21 cellular contexts compared by ENCODE assay signal in the genomic region with DNA sequence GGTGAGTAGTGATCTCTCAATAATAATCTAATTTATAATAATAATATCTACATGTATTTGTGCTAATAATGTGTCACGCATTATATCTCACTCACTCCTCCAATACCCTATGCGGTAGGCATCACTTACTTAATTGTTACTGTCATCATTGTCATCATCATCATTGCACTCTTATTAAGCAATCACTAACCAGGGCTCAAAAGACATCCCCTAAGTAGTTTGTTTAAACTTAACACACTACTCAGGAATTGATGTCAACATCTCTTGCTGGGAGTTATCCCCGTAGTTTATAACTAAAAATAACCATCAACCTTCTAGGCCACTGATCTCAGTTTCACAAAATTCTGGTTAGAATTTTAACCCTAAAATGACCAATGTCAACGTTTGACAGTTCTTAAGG. TPM values are rescaled to one million over a fixed set of nuclear protein-coding genes. Genes with fewer than 3 reads are reported as not detected.
DNase-seq lines count a peak whose midpoint lies in the region; ATAC-seq and TF ChIP-seq lines count a peak whose summit lies in the region.
"Had no signal": no experiment of that assay in that cellular context is flagged by ENCODE, and none has a peak within 500 bp of the region (broad histone marks: within the 10 kb centered on the region; RNA-seq: fewer than 3 reads in every experiment).

No MANE protein-coding gene starts in this region.

- ATAC-seq in CD4-positive, CD25-positive, alpha-beta regulatory T cell (ENCODE audit: low read depth in 2 of 2): no peak
- ATAC-seq in natural killer cell: peak in 1 of 3 donors; percentile 23
- ATAC-seq: heart left ventricle had no signal

- peak overlapping the region; percentile 9 for H3K4me3 ChIP-seq in CD4-positive, CD25-positive, alpha-beta regulatory T cell (ENCODE audit: low read depth, low read length)
- H3K4me3 ChIP-seq: adrenal gland, colonic mucosa, HAP-1, heart left ventricle had no signal

- no peaks in the 10 kb centered on the region for H3K27me3 ChIP-seq in CD4-positive, CD25-positive, alpha-beta regulatory T cell (ENCODE audit: control insufficient read depth, insufficient read depth, low read length)
- H3K27me3 ChIP-seq: adrenal gland, colonic mucosa, heart left ventricle had no signal

- no peaks in the 10 kb centered on the region for H3K9me3 ChIP-seq in CD4-positive, CD25-positive, alpha-beta regulatory T cell (ENCODE audit: control insufficient read depth in 2 of 2, low read length in 2 of 2)
- H3K9me3 ChIP-seq: adrenal gland, colonic mucosa, HAP-1, heart left ventricle had no signal

- peaks cover 85% of the 10 kb centered on the region for H3K4me1 ChIP-seq in CD4-positive, CD25-positive, alpha-beta regulatory T cell (ENCODE audit: control insufficient read depth, insufficient read depth, low read length, poor library complexity, severe bottlenecking)
- H3K4me1 ChIP-seq: colonic mucosa had no signal

- peak overlapping the region; percentile 15 for H3K27ac ChIP-seq in CD4-positive, CD25-positive, alpha-beta regulatory T cell (ENCODE audit: insufficient read depth, low read length, poor library complexity, severe bottlenecking)
- H3K27ac ChIP-seq: colonic mucosa, heart left ventricle had no signal

- peaks cover 31% of the 10 kb centered on the region for H3K36me3 ChIP-seq in CD4-positive, CD25-positive, alpha-beta regulatory T cell (ENCODE audit: control insufficient read depth, insufficient read depth, low read length)
- H3K36me3 ChIP-seq: adrenal gland, colonic mucosa, HAP-1 had no signal

- no peaks in the 10 kb centered on the region for H3K27me3 Mint-ChIP-seq in CD4-positive, CD25-positive, alpha-beta regulatory T cell
- no peaks in the 10 kb centered on the region for H3K27me3 Mint-ChIP-seq in activated T-helper 1 cell treated with anti-CD3 and anti-CD28 coated beads, Interleukin-12 subunit alpha, Interleukin-12 subunit beta, Interleukin-2, Interleukin-4 antibody, amounts not matched to agents 30 ng/mL and 10 ng/mL and 1 ng/mL, durations not matched to agents 14 hours and 24 hours and 36 hours (ENCODE audit: insufficient read depth)
- H3K27me3 Mint-ChIP-seq in natural killer cell (ENCODE audit: low read depth in 2 of 2): no peaks in the 10 kb centered on the region
- H3K27me3 Mint-ChIP-seq: activated CD4-positive, alpha-beta T cell treated with anti-CD3 and anti-CD28 coated beads, Interleukin-2, amount 10 ng/mL, durations not matched to agents 24 days and 14 days had no signal

- intact Hi-C loops in activated T-helper 1 cell treated with anti-CD3 and anti-CD28 coated beads, Interleukin-12 subunit alpha, Interleukin-12 subunit beta, Interleukin-2, Interleukin-4 antibody, amounts not matched to agents 30 ng/mL and 10 ng/mL and 1 ng/mL, durations not matched to agents 14 hours and 24 hours and 36 hours (cut with micrococcal nuclease): no loop called here
- intact Hi-C loops in natural killer cell (cut with micrococcal nuclease) (no loop called here), posterior cingulate gyrus (cut with DNase I) (no loop called here)

- no peak for DNase-seq in CD4-positive, CD25-positive, alpha-beta regulatory T cell
- DNase-seq in EH (ENCODE audit: low read depth): peak; percentile 4
- DNase-seq in activated T-helper 1 cell treated with anti-CD3 and anti-CD28 coated beads, Interleukin-12 subunit alpha, Interleukin-12 subunit beta, Interleukin-2, Interleukin-4 antibody, amounts not matched to agents 30 ng/mL and 10 ng/mL and 1 ng/mL, durations not matched to agents 14 hours and 24 hours and 36 hours (ENCODE audit: low spot score): no peak
- no peak for DNase-seq in natural killer cell
- DNase-seq in AG08396 (ENCODE audit: low spot score): no peak
- no peak for DNase-seq in KG1 (lab: John Stamatoyannopoulos, UW)
- no peak for DNase-seq in posterior cingulate gyrus
- DNase-seq: activated CD4-positive, alpha-beta T cell treated with anti-CD3 and anti-CD28 coated beads, Interleukin-2, amount 10 ng/mL, durations not matched to agents 24 days and 14 days; activated gamma-delta T cell treated with Interleukin-2 at 50 U/mL for 16 hours; adrenal gland; colonic mucosa; DMS153; heart left ventricle; NCI-H1048; NCI-H187 treated with DMSO at 0.1 percent for 48 hours; NCI-H2227 treated with DMSO at 0.1 percent for 48 hours; NCI-H748 treated with DMSO at 0.1 percent for 48 hours; SHP77 treated with DMSO at 0.1 percent for 48 hours; T-helper 1 cell had no signal

- H3K36me3 Mint-ChIP-seq in CD4-positive, CD25-positive, alpha-beta regulatory T cell: peaks cover 14% of the 10 kb centered on the region
- H3K36me3 Mint-ChIP-seq in activated T-helper 1 cell treated with anti-CD3 and anti-CD28 coated beads, Interleukin-12 subunit alpha, Interleukin-12 subunit beta, Interleukin-2, Interleukin-4 antibody, amounts not matched to agents 30 ng/mL and 10 ng/mL and 1 ng/mL, durations not matched to agents 14 hours and 24 hours and 36 hours (ENCODE audit: low read depth): peaks cover 21% of the 10 kb centered on the region
- no peaks in the 10 kb centered on the region for H3K36me3 Mint-ChIP-seq in natural killer cell
- H3K36me3 Mint-ChIP-seq: mesothelial cell of epicardium had no signal

- H3K4me1 Mint-ChIP-seq in CD4-positive, CD25-positive, alpha-beta regulatory T cell: peaks cover 47 to 95% (median 87%) of the 10 kb centered on the region in 4 donors
- H3K4me1 Mint-ChIP-seq in activated T-helper 1 cell treated with anti-CD3 and anti-CD28 coated beads, Interleukin-12 subunit alpha, Interleukin-12 subunit beta, Interleukin-2, Interleukin-4 antibody, amounts not matched to agents 30 ng/mL and 10 ng/mL and 1 ng/mL, durations not matched to agents 14 hours and 24 hours and 36 hours (ENCODE audit: low read depth): peaks cover 68% of the 10 kb centered on the region
- H3K4me1 Mint-ChIP-seq in natural killer cell: peaks cover 86 to 95% of the 10 kb centered on the region in 2 donors

- H3K4me3 Mint-ChIP-seq in CD4-positive, CD25-positive, alpha-beta regulatory T cell: peak overlapping the region in 1 of 4 donors; percentile 17
- no peak overlapping the region for H3K4me3 Mint-ChIP-seq in activated T-helper 1 cell treated with anti-CD3 and anti-CD28 coated beads, Interleukin-12 subunit alpha, Interleukin-12 subunit beta, Interleukin-2, Interleukin-4 antibody, amounts not matched to agents 30 ng/mL and 10 ng/mL and 1 ng/mL, durations not matched to agents 14 hours and 24 hours and 36 hours
- H3K4me3 Mint-ChIP-seq in natural killer cell: no peak overlapping the region
- H3K4me3 Mint-ChIP-seq: activated CD4-positive, alpha-beta T cell treated with anti-CD3 and anti-CD28 coated beads, Interleukin-2, amount 10 ng/mL, durations not matched to agents 24 days and 14 days; mesothelial cell of epicardium had no signal

- TF ChIP-seq CTCF in natural killer cell (IDR thresholded peaks at IDR 0.05): no peak

- peak overlapping the region in 2 of 3 donors; percentile 56 to 71 for H3K27ac Mint-ChIP-seq in CD4-positive, CD25-positive, alpha-beta regulatory T cell
- H3K27ac Mint-ChIP-seq in activated T-helper 1 cell treated with anti-CD3 and anti-CD28 coated beads, Interleukin-12 subunit alpha, Interleukin-12 subunit beta, Interleukin-2, Interleukin-4 antibody, amounts not matched to agents 30 ng/mL and 10 ng/mL and 1 ng/mL, durations not matched to agents 14 hours and 24 hours and 36 hours: peak overlapping the region; percentile 29
- peak overlapping the region; percentile 74 to 80 for H3K27ac Mint-ChIP-seq in natural killer cell
- H3K27ac Mint-ChIP-seq: activated CD4-positive, alpha-beta T cell treated with anti-CD3 and anti-CD28 coated beads, Interleukin-2, amount 10 ng/mL, durations not matched to agents 24 days and 14 days; mesothelial cell of epicardium had no signal

- H3K9me3 Mint-ChIP-seq in CD4-positive, CD25-positive, alpha-beta regulatory T cell: no peaks in the 10 kb centered on the region
- H3K9me3 Mint-ChIP-seq in activated T-helper 1 cell treated with anti-CD3 and anti-CD28 coated beads, Interleukin-12 subunit alpha, Interleukin-12 subunit beta, Interleukin-2, Interleukin-4 antibody, amounts not matched to agents 30 ng/mL and 10 ng/mL and 1 ng/mL, durations not matched to agents 14 hours and 24 hours and 36 hours: no peaks in the 10 kb centered on the region
- H3K9me3 Mint-ChIP-seq in natural killer cell: no peaks in the 10 kb centered on the region
- H3K9me3 Mint-ChIP-seq: activated CD4-positive, alpha-beta T cell treated with anti-CD3 and anti-CD28 coated beads, Interleukin-2, amount 10 ng/mL, durations not matched to agents 24 days and 14 days; mesothelial cell of epicardium had no signal

RNA-seq across cellular contexts. Expression of a gene that starts 56.8 kb away (rescaled TPM):
- total RNA-seq in CD4-positive, CD25-positive, alpha-beta regulatory T cell: 38.9 TPM
- polyA plus RNA-seq in CD4-positive, CD25-positive, alpha-beta regulatory T cell: 10 to 100 TPM; 37.1 to 52.2 (median 49.3) TPM
- 51.9 and 56.1 TPM in 2 replicates for total RNA-seq in activated T-helper 1 cell treated with anti-CD3 and anti-CD28 coated beads, Interleukin-12 subunit alpha, Interleukin-12 subunit beta, Interleukin-2, Interleukin-4 antibody, amounts not matched to agents 30 ng/mL and 10 ng/mL and 1 ng/mL, durations not matched to agents 14 hours and 24 hours and 36 hours
- 10 to 100 TPM; 21.7 to 36.7 (median 32.9) TPM for total RNA-seq in natural killer cell
